1 cellular context compared by ENCODE assay signal in the genomic region with DNA sequence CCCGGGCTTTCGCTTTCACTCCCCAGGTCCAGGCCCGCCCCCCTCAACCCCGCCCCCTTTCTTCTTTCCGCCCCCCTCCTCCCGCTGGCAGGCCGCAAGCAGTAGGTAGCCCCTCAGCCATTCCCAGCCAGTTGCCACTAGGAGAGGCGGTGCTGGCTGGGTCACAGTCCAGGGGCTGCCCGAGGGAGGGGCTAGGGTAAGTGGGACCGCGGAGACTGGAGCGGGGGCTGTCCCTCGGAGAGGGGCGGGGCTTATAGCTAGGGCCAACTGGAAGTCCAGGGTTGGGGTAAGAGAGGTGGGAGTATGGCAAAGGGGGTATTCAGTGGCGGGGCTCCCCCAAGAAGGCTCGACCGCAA.
A peak's percentile ranks its signal among the peaks of the same experiment; 100 is the strongest.
TF ChIP-seq lines count a peak whose summit lies in the region.

No MANE protein-coding gene starts in this region.

TF ChIP-seq in GM23338, 12 proteins besides CTCF, POLR2A, EP300 and RAD21:
- peak; percentile 50; the same call in 1 of the 2 replicates for TF ChIP-seq POLR2AphosphoS5 (IDR thresholded peaks at IDR 0.05; ENCODE audit: low read depth)
- TF ChIP-seq, protein P1, sequence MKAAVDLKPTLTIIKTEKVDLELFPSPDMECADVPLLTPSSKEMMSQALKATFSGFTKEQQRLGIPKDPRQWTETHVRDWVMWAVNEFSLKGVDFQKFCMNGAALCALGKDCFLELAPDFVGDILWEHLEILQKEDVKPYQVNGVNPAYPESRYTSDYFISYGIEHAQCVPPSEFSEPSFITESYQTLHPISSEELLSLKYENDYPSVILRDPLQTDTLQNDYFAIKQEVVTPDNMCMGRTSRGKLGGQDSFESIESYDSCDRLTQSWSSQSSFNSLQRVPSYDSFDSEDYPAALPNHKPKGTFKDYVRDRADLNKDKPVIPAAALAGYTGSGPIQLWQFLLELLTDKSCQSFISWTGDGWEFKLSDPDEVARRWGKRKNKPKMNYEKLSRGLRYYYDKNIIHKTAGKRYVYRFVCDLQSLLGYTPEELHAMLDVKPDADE (IDR thresholded peaks at IDR 0.05), result no peak
